ENCODE assay signal across 8 cellular contexts in the genomic region with DNA sequence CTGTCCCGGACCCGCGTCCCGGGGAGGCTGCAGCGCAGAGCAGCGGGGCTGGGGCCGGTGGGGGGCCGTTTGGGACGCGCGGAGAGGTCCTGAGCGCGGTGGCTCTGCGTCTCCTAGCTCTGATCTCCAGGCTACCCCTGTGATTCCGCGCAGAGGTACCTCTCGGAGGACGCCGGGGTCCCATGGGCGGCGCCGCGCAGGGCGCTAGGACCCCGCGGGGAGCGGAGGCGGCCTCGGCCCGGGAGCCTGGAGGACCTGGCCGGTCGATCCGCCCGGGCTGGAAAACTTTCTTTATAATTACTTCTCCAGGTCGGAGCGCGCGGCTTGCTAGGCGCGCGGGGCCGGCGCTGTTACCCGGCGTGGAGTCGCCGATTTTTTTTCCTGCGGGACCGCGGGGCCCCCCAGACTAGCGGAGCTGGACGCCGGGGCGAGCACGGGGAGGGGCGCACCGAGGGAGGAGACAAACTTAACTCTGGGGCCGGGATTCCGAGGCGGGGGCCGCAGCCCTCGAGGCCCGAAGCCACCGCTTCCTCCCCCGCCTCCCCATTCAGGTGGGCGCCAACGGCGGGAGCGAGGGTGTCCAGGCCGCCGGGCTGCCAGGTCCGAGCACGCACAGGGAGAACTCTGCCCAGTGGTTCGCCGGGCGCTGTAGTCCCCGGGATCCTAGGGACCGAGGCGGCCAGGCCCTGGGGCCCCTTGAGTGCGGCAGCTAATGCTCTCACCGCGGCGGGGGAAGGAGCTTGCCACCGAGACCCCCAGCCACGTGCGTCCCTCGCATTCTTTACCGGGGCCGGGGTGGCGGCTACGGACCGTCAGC. TPM values are rescaled to one million over a fixed set of nuclear protein-coding genes. Genes with fewer than 3 reads are reported as not detected.
DNase-seq lines count a peak whose midpoint lies in the region; ATAC-seq and TF ChIP-seq lines count a peak whose summit lies in the region.

No MANE protein-coding gene starts in this region.

- TF ChIP-seq CTCF in SU-DHL-6 (IDR thresholded peaks at IDR 0.05; ENCODE audit: insufficient read depth, low read length, poor library complexity, severe bottlenecking) = no peak

- no peaks in the 10 kb centered on the region for H3K79me2 ChIP-seq in SU-DHL-6 (ENCODE audit: insufficient read depth, low read length)

- H3K4me1 ChIP-seq in muscle layer of duodenum (ENCODE audit: control insufficient read depth in 1 of 2, insufficient read depth in 2 of 2, low read length in 2 of 2) = peaks cover 6 to 35% of the 10 kb centered on the region in 2 donors

- no peak overlapping the region for H2AFZ ChIP-seq in SU-DHL-6 (ENCODE audit: low read depth, low read length, severe bottlenecking)

- H3K9me3 ChIP-seq in SU-DHL-6 (ENCODE audit: insufficient read depth, low read length) (no peaks in the 10 kb centered on the region), muscle layer of duodenum (ENCODE audit: control insufficient read depth in 1 of 2, low read length in 2 of 2) (no peaks in the 10 kb centered on the region)

- no peaks in the 10 kb centered on the region for H4K20me1 ChIP-seq in SU-DHL-6 (ENCODE audit: low read depth, low read length)

- H3K36me3 ChIP-seq in SU-DHL-6 (ENCODE audit: low read length) (no peaks in the 10 kb centered on the region), muscle layer of duodenum (ENCODE audit: control insufficient read depth in 1 of 2, insufficient read depth in 2 of 2, low read length in 2 of 2) (no peaks in the 10 kb centered on the region)

- no peak overlapping the region for H3K27ac ChIP-seq in SU-DHL-6 (ENCODE audit: low read depth, low read length)
- peak overlapping the region; percentile 80 for H3K27ac ChIP-seq in muscle layer of duodenum (ENCODE audit: low read length)

- DNase-seq in NCI-H748 (lab: John Stamatoyannopoulos, UW; ENCODE audit: unreplicated experiment) (peak; percentile 60), NCI-H748 treated with DMSO at 0.1 percent for 48 hours (lab: John Stamatoyannopoulos, UW) (no peak), NK-92 (lab: John Stamatoyannopoulos, UW; ENCODE audit: unreplicated experiment) (no peak), NCI-H510A treated with DMSO at 0.1 percent for 48 hours (lab: John Stamatoyannopoulos, UW) (no peak)

- H3K27me3 ChIP-seq in SU-DHL-6 (ENCODE audit: low read length) (no peaks in the 10 kb centered on the region), muscle layer of duodenum (ENCODE audit: low read depth, low read length) (no peaks in the 10 kb centered on the region)

- no peak overlapping the region for H3K9ac ChIP-seq in SU-DHL-6 (ENCODE audit: low read length)

- H3K4me3 ChIP-seq in SU-DHL-6 (ENCODE audit: insufficient read depth, low read length, poor library complexity, severe bottlenecking) (no peak overlapping the region), muscle layer of duodenum (ENCODE audit: low read depth in 1 of 2, low read length in 2 of 2) (peak overlapping the region; percentile 55 to 90)

- no peaks in the 10 kb centered on the region for H3F3A ChIP-seq in SU-DHL-6 (ENCODE audit: insufficient read depth)

- ATAC-seq in HG03175 (IDR thresholded peaks at IDR 0.05; ENCODE audit: unreplicated experiment) = peak; percentile 13
- peak; percentile 14 for ATAC-seq in esophagus mucosa

- H3K4me2 ChIP-seq in SU-DHL-6 (ENCODE audit: low read depth, low read length, poor library complexity, severe bottlenecking) = peak overlapping the region; percentile 38

- no peaks in the 10 kb centered on the region for H3K9me2 ChIP-seq in SU-DHL-6 (replicated peaks; ENCODE audit: insufficient read depth, low read length)

RNA-seq across cellular contexts. Expression of gene CEBPA, which starts 0.8 kb away (rescaled TPM):
- total RNA-seq in esophagus mucosa = 18.3 TPM
